ENCODE assay signal across 8 cellular contexts in the genomic region with DNA sequence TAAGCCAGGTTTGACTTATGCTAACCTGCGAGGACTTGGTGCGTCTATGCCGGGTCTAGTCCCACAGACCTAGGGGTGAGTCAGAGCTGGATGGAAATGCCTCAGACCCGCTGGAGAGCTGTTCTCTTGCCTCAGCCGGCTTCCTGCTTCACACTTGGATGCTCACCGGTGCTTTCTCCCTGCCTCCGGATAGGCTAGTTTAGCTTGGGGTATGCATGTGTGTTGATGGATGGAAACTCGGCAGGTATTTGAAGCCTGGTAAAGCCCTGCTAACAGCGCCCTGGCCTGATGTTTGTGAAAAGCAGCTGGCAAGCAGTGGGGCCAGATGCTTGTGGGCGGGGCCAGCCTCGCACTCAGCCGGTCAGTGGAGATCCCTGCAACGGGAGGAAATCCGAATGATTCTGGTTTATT. TPM values are rescaled to one million over a fixed set of nuclear protein-coding genes. Genes with fewer than 3 reads are reported as not detected.
DNase-seq lines count a peak whose midpoint lies in the region; ATAC-seq and TF ChIP-seq lines count a peak whose summit lies in the region.

No MANE protein-coding gene starts in this region.

- H3K27ac ChIP-seq in ACC112 (ENCODE audit: low read depth, low read length), result peak overlapping the region; percentile 54
- peak overlapping the region; percentile 64 to 87 (median 76) for H3K27ac ChIP-seq in esophagus squamous epithelium
- H3K27ac ChIP-seq in muscle layer of colon (ENCODE audit: low read depth, low read length), result peak overlapping the region; percentile 63

- H3K27me3 ChIP-seq in ACC112 (ENCODE audit: insufficient read depth, low read length) (no peaks in the 10 kb centered on the region), esophagus squamous epithelium (no peaks in the 10 kb centered on the region), muscle layer of colon (ENCODE audit: control insufficient read depth in 1 of 2, insufficient read depth in 2 of 2, low read length in 2 of 2) (no peaks in the 10 kb centered on the region)

- peaks cover 58% of the 10 kb centered on the region for H3K4me1 ChIP-seq in ACC112 (ENCODE audit: control insufficient read depth, insufficient read depth, low read length, unreplicated experiment)
- peaks cover 52 to 85% (median 60%) of the 10 kb centered on the region in 3 donors for H3K4me1 ChIP-seq in esophagus squamous epithelium
- H3K4me1 ChIP-seq in muscle layer of colon (ENCODE audit: insufficient read depth, low read length), result peaks cover 59% of the 10 kb centered on the region

- DNase-seq in SHP77 (lab: John Stamatoyannopoulos, UW), result peak; percentile 60 to 74
- no peak for DNase-seq in esophagus squamous epithelium (lab: John Stamatoyannopoulos, UW)
- DNase-seq in stimulated activated CD4-positive, alpha-beta T cell treated with anti-CD3 and anti-CD28 coated beads, Interleukin-1b, Interleukin-23, amount 100 ng/mL, for 48 hours, result no peak

- no peak overlapping the region for H3K9ac ChIP-seq in muscle layer of colon (ENCODE audit: low read length)

- TF ChIP-seq CTCF in esophagus squamous epithelium (IDR thresholded peaks at IDR 0.05), result no peak

- H2AFZ ChIP-seq in ACC112 (ENCODE audit: low read length, unreplicated experiment), result no peak overlapping the region

- 11 to 19% methylated on average over 7 to 9 of the region's 14 CpGs for WGBS in esophagus squamous epithelium, 2 donors

- peaks cover 95% of the 10 kb centered on the region for H3K79me2 ChIP-seq in ACC112 (ENCODE audit: control insufficient read depth, insufficient read depth, low read length, unreplicated experiment)

- intact Hi-C loops in esophagus squamous epithelium (cut with DNase I), result no loop called here

- ATAC-seq in GM19463 (IDR thresholded peaks at IDR 0.05; ENCODE audit: unreplicated experiment) (peak; percentile 85), HG03439 (IDR thresholded peaks at IDR 0.05; ENCODE audit: unreplicated experiment) (no peak), GM21360 (IDR thresholded peaks at IDR 0.05; ENCODE audit: unreplicated experiment) (no peak)

- peak overlapping the region; percentile 46 for H3K4me3 ChIP-seq in ACC112 (ENCODE audit: low read depth, low read length)
- peak overlapping the region in 3 of 4 donors; percentile 6 to 33 (median 13) for H3K4me3 ChIP-seq in esophagus squamous epithelium
- H3K4me3 ChIP-seq in muscle layer of colon (ENCODE audit: low read depth in 1 of 2, low read length in 2 of 2), result no peak overlapping the region

- no peak for TF ChIP-seq POLR2A in esophagus squamous epithelium (IDR thresholded peaks at IDR 0.05)

- H3K9me3 ChIP-seq in esophagus squamous epithelium, result no peaks in the 10 kb centered on the region
- no peaks in the 10 kb centered on the region for H3K9me3 ChIP-seq in muscle layer of colon (ENCODE audit: low read length)

- H3K36me3 ChIP-seq in ACC112 (ENCODE audit: insufficient read depth, low read length) (no peaks in the 10 kb centered on the region), esophagus squamous epithelium (peaks cover 0 to 6% (median 0%) of the 10 kb centered on the region in 3 donors), muscle layer of colon (ENCODE audit: insufficient read depth, low read length) (no peaks in the 10 kb centered on the region)

RNA-seq across cellular contexts. Expression of a gene that starts 29.3 kb away (rescaled TPM):
- 10 to 100 TPM; 46.6 to 73.8 (median 62.9) TPM for total RNA-seq in esophagus squamous epithelium

Comparison
In these comparisons a context has a peak if more than half of its experiments do, and no peak if none do; other contexts are left out.
1. H3K4me3 ChIP-seq: peak in ACC112 (single experiment) and esophagus squamous epithelium (3 of 4); none in muscle layer of colon (0 of 2).
2. DNase-seq: peak in SHP77 (2 of 2); none in esophagus squamous epithelium (single experiment) and stimulated activated CD4-positive, alpha-beta T cell treated with anti-CD3 and anti-CD28 coated beads, Interleukin-1b, Interleukin-23, amount 100 ng/mL, for 48 hours (single experiment).
3. Peak in every context shown above with its lines, with median percentiles within 50 percentile points of each other: H3K27ac ChIP-seq.